In genomic region chr3:49026536-49026935, GRCh38 we compare ENCODE assay signal across 18 cellular contexts. TPM values are rescaled to one million over a fixed set of nuclear protein-coding genes. Genes with fewer than 3 reads are reported as not detected.
DNase-seq lines count a peak whose midpoint lies in the region; ATAC-seq and TF ChIP-seq lines count a peak whose summit lies in the region.
"Had no signal": no experiment of that assay in that cellular context is flagged by ENCODE, and none has a peak within 500 bp of the region (broad histone marks: within the 10 kb centered on the region; RNA-seq: fewer than 3 reads in every experiment).

No MANE protein-coding gene starts in this region.

- in situ Hi-C loops in GM13976 (cut with MboI; ENCODE audit: low sequenced_read_pairs, unreplicated experiment): no loop called here

- H4K20me1 ChIP-seq in GM23338 (replicated peaks; ENCODE audit: insufficient read depth): peaks cover 25% of the 10 kb centered on the region

- CTCF ChIA-PET in CD4-positive, alpha-beta T cell (lab: Charles Lee): interaction anchor here (1.4 kb wide), 1 partner anchor 39 kb away, joined by 7 read pairs; no protein-coding TSS in a partner anchor

- TF ChIP-seq CTCF in CD4-positive, alpha-beta T cell (IDR thresholded peaks at IDR 0.05): no peak
- no peak for TF ChIP-seq CTCF in GM23338 (conservative IDR thresholded peaks at IDR 0.05; ENCODE audit: low read depth in 2 of 2)
- no peak for TF ChIP-seq CTCF in tibial artery (IDR thresholded peaks at IDR 0.05)
- no peak for TF ChIP-seq CTCF in GM13976 (IDR thresholded peaks at IDR 0.05; ENCODE audit: borderline replicate concordance, control extremely low read depth, extremely low read depth, insufficient read depth, missing control alignments)

- peak overlapping the region; percentile 63 for H3K4me3 Mint-ChIP-seq in CD4-positive, alpha-beta T cell
- H3K4me3 Mint-ChIP-seq in GM23338: no peak overlapping the region
- peak overlapping the region; percentile 76 for H3K4me3 Mint-ChIP-seq in activated T-helper 1 cell treated with anti-CD3 and anti-CD28 coated beads, Interleukin-12 subunit alpha, Interleukin-12 subunit beta, Interleukin-2, Interleukin-4 antibody, amounts not matched to agents 30 ng/mL and 10 ng/mL and 1 ng/mL, durations not matched to agents 14 hours and 24 hours and 36 hours

- no peaks in the 10 kb centered on the region for H3K27me3 ChIP-seq in CD4-positive, alpha-beta T cell (ENCODE audit: control insufficient read depth, insufficient read depth, low read length)
- H3K27me3 ChIP-seq in GM23338 (ENCODE audit: insufficient read depth) (no peaks in the 10 kb centered on the region), mesenchymal stem cell (ENCODE audit: control insufficient read depth in 1 of 2, insufficient read depth in 1 of 2, low read length in 2 of 2) (no peaks in the 10 kb centered on the region), tibial artery (no peaks in the 10 kb centered on the region)
- H3K27me3 ChIP-seq: adrenal gland, esophagus squamous epithelium, heart right ventricle, transverse colon had no signal

- DNase-seq in CD4-positive, alpha-beta T cell: no peak
- DNase-seq in GM23338 (ENCODE audit: low spot score): no peak
- DNase-seq in activated T-helper 1 cell treated with anti-CD3 and anti-CD28 coated beads, Interleukin-12 subunit alpha, Interleukin-12 subunit beta, Interleukin-2, Interleukin-4 antibody, amounts not matched to agents 30 ng/mL and 10 ng/mL and 1 ng/mL, durations not matched to agents 14 hours and 24 hours and 36 hours (ENCODE audit: low spot score): no peak
- no peak for DNase-seq in mesenchymal stem cell
- no peak for DNase-seq in tibial artery
- DNase-seq in NCI-H526 treated with DMSO at 0.1 percent for 48 hours (lab: John Stamatoyannopoulos, UW): no peak
- no peak for DNase-seq in GM13976 (ENCODE audit: low spot score)
- DNase-seq: adrenal gland, EL, esophagus squamous epithelium, heart right ventricle, kidney glomerular epithelial cell, NCI-H1048, T-helper 2 cell, transverse colon had no signal

- H3K4me2 ChIP-seq in GM23338 (no peak overlapping the region), mesenchymal stem cell (ENCODE audit: low read length, poor library complexity, severe bottlenecking) (no peak overlapping the region)

- H3K4me3 ChIP-seq in GM23338: no peak overlapping the region
- no peak overlapping the region for H3K4me3 ChIP-seq in mesenchymal stem cell (ENCODE audit: insufficient read depth in 1 of 2, low read depth in 1 of 2, low read length in 2 of 2)
- no peak overlapping the region for H3K4me3 ChIP-seq in tibial artery
- H3K4me3 ChIP-seq: adrenal gland, coronary artery, esophagus squamous epithelium, heart right ventricle, prostate gland, transverse colon had no signal

- POLR2A ChIA-PET in CD4-positive, alpha-beta T cell (lab: Charles Lee): interaction anchor here (1.2 to 12.0 kb wide), 2 partner anchors 20 to 67 kb away, joined by 6 to 331 read pairs; partner anchors contain the start of genes QRICH1 and WDR6

- ATAC-seq in CD4-positive, alpha-beta T cell (ENCODE audit: poor library complexity): no peak
- ATAC-seq in GM23338 (no peak), HG02763 (IDR thresholded peaks at IDR 0.05; ENCODE audit: unreplicated experiment) (no peak)
- ATAC-seq: heart right ventricle had no signal

- no peaks in the 10 kb centered on the region for H3K9me3 Mint-ChIP-seq in CD4-positive, alpha-beta T cell
- no peaks in the 10 kb centered on the region; the same call in 1 of the 3 replicates for H3K9me3 Mint-ChIP-seq in GM23338
- H3K9me3 Mint-ChIP-seq in activated T-helper 1 cell treated with anti-CD3 and anti-CD28 coated beads, Interleukin-12 subunit alpha, Interleukin-12 subunit beta, Interleukin-2, Interleukin-4 antibody, amounts not matched to agents 30 ng/mL and 10 ng/mL and 1 ng/mL, durations not matched to agents 14 hours and 24 hours and 36 hours: no peaks in the 10 kb centered on the region

- no peak overlapping the region for H2AK5ac ChIP-seq in mesenchymal stem cell (ENCODE audit: low read length, severe bottlenecking)

- peaks cover 16% of the 10 kb centered on the region; the same call in 1 of the 2 replicates for H3K4me1 ChIP-seq in GM23338 (ENCODE audit: insufficient read depth)
- H3K4me1 ChIP-seq in mesenchymal stem cell (ENCODE audit: control insufficient read depth, insufficient read depth, low read depth, low read length): peaks cover 17% of the 10 kb centered on the region
- peaks cover 0 to 31% (median 24%) of the 10 kb centered on the region in 4 donors for H3K4me1 ChIP-seq in tibial artery

- H3K79me1 ChIP-seq in mesenchymal stem cell (replicated peaks; ENCODE audit: low read length, poor library complexity, severe bottlenecking): peaks cover 30% of the 10 kb centered on the region

- 100% methylated on average over 3 of the region's 3 CpGs for WGBS in mesenchymal stem cell

- no peak overlapping the region for H3K18ac ChIP-seq in mesenchymal stem cell (ENCODE audit: low read depth in 1 of 2, low read length in 2 of 2)

- no peak overlapping the region for H4K91ac ChIP-seq in mesenchymal stem cell (ENCODE audit: low read length)

- H3K27me3 Mint-ChIP-seq in CD4-positive, alpha-beta T cell: no peaks in the 10 kb centered on the region
- H3K27me3 Mint-ChIP-seq in GM23338 (ENCODE audit: insufficient read depth, low read depth, poor library complexity): peaks cover 35% of the 10 kb centered on the region
- no peaks in the 10 kb centered on the region for H3K27me3 Mint-ChIP-seq in activated T-helper 1 cell treated with anti-CD3 and anti-CD28 coated beads, Interleukin-12 subunit alpha, Interleukin-12 subunit beta, Interleukin-2, Interleukin-4 antibody, amounts not matched to agents 30 ng/mL and 10 ng/mL and 1 ng/mL, durations not matched to agents 14 hours and 24 hours and 36 hours (ENCODE audit: insufficient read depth)

- no peaks in the 10 kb centered on the region for H3K9me3 ChIP-seq in CD4-positive, alpha-beta T cell (ENCODE audit: control insufficient read depth, low read length)
- H3K9me3 ChIP-seq in mesenchymal stem cell (ENCODE audit: control insufficient read depth, low read length) (no peaks in the 10 kb centered on the region), tibial artery (no peaks in the 10 kb centered on the region)
- H3K9me3 ChIP-seq: adrenal gland, esophagus squamous epithelium, heart right ventricle, prostate gland, transverse colon had no signal

- H3K23ac ChIP-seq in mesenchymal stem cell (ENCODE audit: low read length in 2 of 2): no peak overlapping the region

- H2AFZ ChIP-seq in GM23338 (no peak overlapping the region), mesenchymal stem cell (ENCODE audit: low read depth, low read length) (no peak overlapping the region)

- H3K27ac Mint-ChIP-seq in CD4-positive, alpha-beta T cell: peak overlapping the region; percentile 93
- H3K27ac Mint-ChIP-seq in GM23338: no peak overlapping the region
- H3K27ac Mint-ChIP-seq in activated T-helper 1 cell treated with anti-CD3 and anti-CD28 coated beads, Interleukin-12 subunit alpha, Interleukin-12 subunit beta, Interleukin-2, Interleukin-4 antibody, amounts not matched to agents 30 ng/mL and 10 ng/mL and 1 ng/mL, durations not matched to agents 14 hours and 24 hours and 36 hours: no peak overlapping the region

- H3F3A ChIP-seq in GM23338 (replicated peaks; ENCODE audit: low read depth): peaks cover 53% of the 10 kb centered on the region

- no peak overlapping the region for H2BK15ac ChIP-seq in mesenchymal stem cell (ENCODE audit: low read depth, poor library complexity, severe bottlenecking)

- no peak overlapping the region for H4K8ac ChIP-seq in mesenchymal stem cell (ENCODE audit: low read length)

- no peak overlapping the region for H3K27ac ChIP-seq in CD4-positive, alpha-beta T cell (ENCODE audit: low read depth, low read length)
- no peak overlapping the region for H3K27ac ChIP-seq in GM23338 (ENCODE audit: low read depth)
- H3K27ac ChIP-seq in mesenchymal stem cell (ENCODE audit: low read length, poor library complexity, severe bottlenecking): no peak overlapping the region
- H3K27ac ChIP-seq in tibial artery: no peak overlapping the region
- H3K27ac ChIP-seq: coronary artery, esophagus squamous epithelium, prostate gland, transverse colon had no signal

- H3K36me3 Mint-ChIP-seq in CD4-positive, alpha-beta T cell (ENCODE audit: low read depth): peaks cover 84% of the 10 kb centered on the region
- H3K36me3 Mint-ChIP-seq in GM23338 (ENCODE audit: low read depth): peaks cover 84% of the 10 kb centered on the region
- H3K36me3 Mint-ChIP-seq in activated T-helper 1 cell treated with anti-CD3 and anti-CD28 coated beads, Interleukin-12 subunit alpha, Interleukin-12 subunit beta, Interleukin-2, Interleukin-4 antibody, amounts not matched to agents 30 ng/mL and 10 ng/mL and 1 ng/mL, durations not matched to agents 14 hours and 24 hours and 36 hours (ENCODE audit: low read depth): peaks cover 73% of the 10 kb centered on the region

- H2BK5ac ChIP-seq in mesenchymal stem cell (ENCODE audit: low read depth, low read length, poor library complexity, severe bottlenecking): no peak overlapping the region

- H3K9me2 ChIP-seq in GM23338 (ENCODE audit: insufficient read depth): no peaks in the 10 kb centered on the region

- H3K4ac ChIP-seq in mesenchymal stem cell (ENCODE audit: low read depth in 1 of 2, low read length in 2 of 2): no peak overlapping the region

- intact Hi-C loops in CD4-positive, alpha-beta T cell (cut with DNase I, micrococcal nuclease): loop anchor here in 1 of 2 experiments (5.0 to 10.0 kb wide), 3 partner anchors 309 to 908 kb away; partner anchors contain the start of genes APEH and IP6K2
- intact Hi-C loops in activated T-helper 1 cell treated with anti-CD3 and anti-CD28 coated beads, Interleukin-12 subunit alpha, Interleukin-12 subunit beta, Interleukin-2, Interleukin-4 antibody, amounts not matched to agents 30 ng/mL and 10 ng/mL and 1 ng/mL, durations not matched to agents 14 hours and 24 hours and 36 hours (cut with micrococcal nuclease): loop anchor here (5.0 to 10.0 kb wide), 3 partner anchors 309 to 646 kb away; partner anchors contain the start of genes APEH, ATRIP, CCDC51 and IP6K2
- intact Hi-C loops in tibial artery (cut with DNase I; ENCODE audit: low total_unique reads): no loop called here

- H3K79me2 ChIP-seq in GM23338 (replicated peaks; ENCODE audit: insufficient read depth): peaks cover 32% of the 10 kb centered on the region

- peak overlapping the region; percentile 3 for H3K9ac ChIP-seq in mesenchymal stem cell (ENCODE audit: low read length)

- H2BK12ac ChIP-seq in mesenchymal stem cell (ENCODE audit: low read length in 2 of 2): no peak overlapping the region

- no peak overlapping the region for H2BK120ac ChIP-seq in mesenchymal stem cell (ENCODE audit: low read depth, low read length)

- H3K14ac ChIP-seq in mesenchymal stem cell (ENCODE audit: low read length in 2 of 2): no peak overlapping the region

- H3K4me1 Mint-ChIP-seq in CD4-positive, alpha-beta T cell (ENCODE audit: low read depth): peaks cover 41% of the 10 kb centered on the region
- peaks cover 28% of the 10 kb centered on the region for H3K4me1 Mint-ChIP-seq in GM23338
- H3K4me1 Mint-ChIP-seq in activated T-helper 1 cell treated with anti-CD3 and anti-CD28 coated beads, Interleukin-12 subunit alpha, Interleukin-12 subunit beta, Interleukin-2, Interleukin-4 antibody, amounts not matched to agents 30 ng/mL and 10 ng/mL and 1 ng/mL, durations not matched to agents 14 hours and 24 hours and 36 hours (ENCODE audit: low read depth): peaks cover 59% of the 10 kb centered on the region

- H3K36me3 ChIP-seq in GM23338 (ENCODE audit: insufficient read depth): peaks cover 44% of the 10 kb centered on the region
- H3K36me3 ChIP-seq in mesenchymal stem cell (ENCODE audit: control insufficient read depth in 1 of 2, insufficient read depth in 2 of 2, low read depth in 1 of 2, low read length in 2 of 2): peaks cover 74 to 77% of the 10 kb centered on the region in 2 experiments
- peaks cover 29 to 67% (median 48%) of the 10 kb centered on the region in 3 donors for H3K36me3 ChIP-seq in tibial artery

RNA-seq across cellular contexts. Expression of gene IMPDH2, which starts 2.7 kb away (rescaled TPM):
- total RNA-seq in CD4-positive, alpha-beta T cell: 100 to 1,000 TPM; 133 to 135 TPM
- total RNA-seq in GM23338 (2014; rRNA removed; shearing (Covaris generic)): 297 and 314 TPM in 2 replicates
- polyA plus RNA-seq in GM23338 (2016; fragmentation: Nextera tagmentation; extraction: Ambion mirVana): 198 and 216 TPM in 2 replicates
- 423 and 434 TPM in 2 replicates for total RNA-seq in activated T-helper 1 cell treated with anti-CD3 and anti-CD28 coated beads, Interleukin-12 subunit alpha, Interleukin-12 subunit beta, Interleukin-2, Interleukin-4 antibody, amounts not matched to agents 30 ng/mL and 10 ng/mL and 1 ng/mL, durations not matched to agents 14 hours and 24 hours and 36 hours
- 136 TPM for polyA plus RNA-seq in mesenchymal stem cell (2013, experiment 1 of 2)
- polyA plus RNA-seq in mesenchymal stem cell (2013, experiment 2 of 2): 134 TPM

RNA-seq across cellular contexts. Expression of gene NDUFAF3, which starts 4.6 kb away (rescaled TPM):
- 10 to 100 TPM; 52.7 to 53.2 TPM for total RNA-seq in CD4-positive, alpha-beta T cell
- 32.3 and 49.9 TPM in 2 replicates for total RNA-seq in GM23338 (2014; rRNA removed; shearing (Covaris generic))
- polyA plus RNA-seq in GM23338 (2016; fragmentation: Nextera tagmentation; extraction: Ambion mirVana): 118 and 122 TPM in 2 replicates
- 126 and 129 TPM in 2 replicates for total RNA-seq in activated T-helper 1 cell treated with anti-CD3 and anti-CD28 coated beads, Interleukin-12 subunit alpha, Interleukin-12 subunit beta, Interleukin-2, Interleukin-4 antibody, amounts not matched to agents 30 ng/mL and 10 ng/mL and 1 ng/mL, durations not matched to agents 14 hours and 24 hours and 36 hours
- polyA plus RNA-seq in mesenchymal stem cell (2013, experiment 1 of 2): 113 TPM
- polyA plus RNA-seq in mesenchymal stem cell (2013, experiment 2 of 2): 116 TPM

RNA-seq across cellular contexts. Expression of gene DALRD3, which starts 8.2 kb away (rescaled TPM):
- 10 to 100 TPM; 15.1 to 15.6 TPM for total RNA-seq in CD4-positive, alpha-beta T cell
- total RNA-seq in GM23338 (2014; rRNA removed; shearing (Covaris generic)): 38.0 and 57.7 TPM in 2 replicates
- polyA plus RNA-seq in GM23338 (2016; fragmentation: Nextera tagmentation; extraction: Ambion mirVana): 31.0 and 31.3 TPM in 2 replicates
- 35.7 and 37.4 TPM in 2 replicates for total RNA-seq in activated T-helper 1 cell treated with anti-CD3 and anti-CD28 coated beads, Interleukin-12 subunit alpha, Interleukin-12 subunit beta, Interleukin-2, Interleukin-4 antibody, amounts not matched to agents 30 ng/mL and 10 ng/mL and 1 ng/mL, durations not matched to agents 14 hours and 24 hours and 36 hours
- polyA plus RNA-seq in mesenchymal stem cell (2013, experiment 1 of 2): 35.4 TPM
- 34.8 TPM for polyA plus RNA-seq in mesenchymal stem cell (2013, experiment 2 of 2)

RNA-seq across cellular contexts. Expression of gene WDR6, which starts 19.3 kb away (rescaled TPM):
- total RNA-seq in CD4-positive, alpha-beta T cell: 100 to 1,000 TPM; 132 to 134 TPM
- total RNA-seq in GM23338 (2014; rRNA removed; shearing (Covaris generic)): 151 and 156 TPM in 2 replicates
- polyA plus RNA-seq in GM23338 (2016; fragmentation: Nextera tagmentation; extraction: Ambion mirVana): 76.5 and 83.7 TPM in 2 replicates
- 143 and 145 TPM in 2 replicates for total RNA-seq in activated T-helper 1 cell treated with anti-CD3 and anti-CD28 coated beads, Interleukin-12 subunit alpha, Interleukin-12 subunit beta, Interleukin-2, Interleukin-4 antibody, amounts not matched to agents 30 ng/mL and 10 ng/mL and 1 ng/mL, durations not matched to agents 14 hours and 24 hours and 36 hours
- 54.8 TPM for polyA plus RNA-seq in mesenchymal stem cell (2013, experiment 1 of 2)
- polyA plus RNA-seq in mesenchymal stem cell (2013, experiment 2 of 2): 51.7 TPM

RNA-seq across cellular contexts. Expression of gene P4HTM, which starts 36.5 kb away (rescaled TPM):
- total RNA-seq in CD4-positive, alpha-beta T cell: 10 to 100 TPM; 45.9 to 47.0 TPM
- 22.1 and 28.7 TPM in 2 replicates for total RNA-seq in GM23338 (2014; rRNA removed; shearing (Covaris generic))
- 15.9 and 17.9 TPM in 2 replicates for polyA plus RNA-seq in GM23338 (2016; fragmentation: Nextera tagmentation; extraction: Ambion mirVana)
- total RNA-seq in activated T-helper 1 cell treated with anti-CD3 and anti-CD28 coated beads, Interleukin-12 subunit alpha, Interleukin-12 subunit beta, Interleukin-2, Interleukin-4 antibody, amounts not matched to agents 30 ng/mL and 10 ng/mL and 1 ng/mL, durations not matched to agents 14 hours and 24 hours and 36 hours: 34.5 and 36.8 TPM in 2 replicates
- polyA plus RNA-seq in mesenchymal stem cell (2013, experiment 1 of 2): 19.1 TPM
- polyA plus RNA-seq in mesenchymal stem cell (2013, experiment 2 of 2): 19.3 TPM
